ENCODE assay signal across 28 cellular contexts in genomic region chr14:59299731-59300130, GRCh38.
"Had no signal": no experiment of that assay in that cellular context is flagged by ENCODE, and none has a peak within 500 bp of the region (broad histone marks: within the 10 kb centered on the region; RNA-seq: fewer than 3 reads in every experiment).

No MANE protein-coding gene starts in this region.

- H3K27ac Mint-ChIP-seq: activated CD4-positive, alpha-beta T cell treated with anti-CD3 and anti-CD28 coated beads for 36 hours; activated CD4-positive, alpha-beta T cell treated with anti-CD3 and anti-CD28 coated beads, Interleukin-2, amount 10 ng/mL, durations not matched to agents 7 days and 5 days; activated CD8-positive, alpha-beta T cell treated with anti-CD3 and anti-CD28 coated beads, Interleukin-2, amount 10 ng/mL, durations not matched to agents 7 days and 5 days; activated naive CD4-positive, alpha-beta T cell treated with anti-CD3 and anti-CD28 coated beads, Interleukin-2, amount 50 U/mL, for 24 hours; activated naive CD8-positive, alpha-beta T cell treated with anti-CD3 and anti-CD28 coated beads, Interleukin-2, amount 10 ng/mL, durations not matched to agents 7 days and 5 days; activated T-cell treated with anti-CD3 and anti-CD28 coated beads, Interleukin-2, amount 50 U/mL, for 24 hours; activated T-helper 2 cell treated with anti-CD3 and anti-CD28 coated beads, Interferon-gamma antibody, Interleukin-2, Interleukin-4, amounts not matched to agents 10 μg/mL and 5 μg/mL and 100 μg/mL, durations not matched to agents 14 hours and 24 hours and 36 hours; T-helper 1 cell treated with Interleukin-12 subunit alpha and Interleukin-12 subunit beta and Interleukin-4 antibody, amounts not matched to agents 30 μg/mL and 1 μg/mL, for 36 hours; T-helper 2 cell treated with Interferon-gamma antibody and Interleukin-4, amounts not matched to agents 5 μg/mL and 100 μg/mL, for 36 hours had no signal

- H3K27me3 Mint-ChIP-seq: activated CD4-positive, alpha-beta T cell treated with anti-CD3 and anti-CD28 coated beads for 36 hours; activated CD4-positive, alpha-beta T cell treated with anti-CD3 and anti-CD28 coated beads, Interleukin-2, amount 10 ng/mL, durations not matched to agents 7 days and 5 days; activated naive CD4-positive, alpha-beta T cell treated with anti-CD3 and anti-CD28 coated beads, Interleukin-2, amount 50 U/mL, for 24 hours; activated naive CD8-positive, alpha-beta T cell treated with anti-CD3 and anti-CD28 coated beads, Interleukin-2, amount 10 ng/mL, durations not matched to agents 7 days and 5 days; activated T-cell treated with anti-CD3 and anti-CD28 coated beads, Interleukin-2, amount 50 U/mL, for 24 hours had no signal

- H3K27me3 ChIP-seq: ascending aorta, cardiac muscle cell, MG63, SJCRH30 had no signal

- H3K27ac ChIP-seq: ascending aorta, cardiac muscle cell, SJCRH30, SK-N-MC had no signal

- H3K9me3 ChIP-seq: ascending aorta, MG63, SJCRH30 had no signal

- H3K4me3 ChIP-seq: ascending aorta, cardiac muscle cell, MG63, SJCRH30, SK-N-MC had no signal

- H3K9me3 Mint-ChIP-seq: activated naive CD4-positive, alpha-beta T cell treated with anti-CD3 and anti-CD28 coated beads, Interleukin-2, amount 50 U/mL, for 24 hours; activated T-cell treated with anti-CD3 and anti-CD28 coated beads, Interleukin-2, amount 50 U/mL, for 24 hours; activated T-helper 2 cell treated with anti-CD3 and anti-CD28 coated beads, Interferon-gamma antibody, Interleukin-2, Interleukin-4, amounts not matched to agents 10 μg/mL and 5 μg/mL and 100 μg/mL, durations not matched to agents 14 hours and 24 hours and 36 hours; T-helper 1 cell treated with Interleukin-12 subunit alpha and Interleukin-12 subunit beta and Interleukin-4 antibody, amounts not matched to agents 30 μg/mL and 1 μg/mL, for 36 hours; T-helper 2 cell treated with Interferon-gamma antibody and Interleukin-4, amounts not matched to agents 5 μg/mL and 100 μg/mL, for 36 hours had no signal

- H3K36me3 Mint-ChIP-seq: activated naive CD4-positive, alpha-beta T cell treated with anti-CD3 and anti-CD28 coated beads, Interleukin-2, amount 50 U/mL, for 24 hours had no signal

- H3K4me3 Mint-ChIP-seq: activated CD4-positive, alpha-beta T cell treated with anti-CD3 and anti-CD28 coated beads for 36 hours; activated CD4-positive, alpha-beta T cell treated with anti-CD3 and anti-CD28 coated beads, Interleukin-2, amount 10 ng/mL, durations not matched to agents 7 days and 5 days; activated CD8-positive, alpha-beta T cell treated with anti-CD3 and anti-CD28 coated beads, Interleukin-2, amount 10 ng/mL, durations not matched to agents 7 days and 5 days; activated naive CD4-positive, alpha-beta T cell treated with anti-CD3 and anti-CD28 coated beads, Interleukin-2, amount 50 U/mL, for 24 hours; activated naive CD8-positive, alpha-beta T cell treated with anti-CD3 and anti-CD28 coated beads, Interleukin-2, amount 10 ng/mL, durations not matched to agents 7 days and 5 days; activated T-cell treated with anti-CD3 and anti-CD28 coated beads, Interleukin-2, amount 50 U/mL, for 24 hours; T-helper 1 cell treated with Interleukin-12 subunit alpha and Interleukin-12 subunit beta and Interleukin-4 antibody, amounts not matched to agents 30 μg/mL and 1 μg/mL, for 36 hours; T-helper 2 cell treated with Interferon-gamma antibody and Interleukin-4, amounts not matched to agents 5 μg/mL and 100 μg/mL, for 36 hours had no signal

- ATAC-seq: activated CD4-positive, alpha-beta T cell treated with anti-CD3 and anti-CD28 coated beads for 36 hours; activated CD8-positive, alpha-beta T cell treated with anti-CD3 and anti-CD28 coated beads, Interleukin-2, amount 10 ng/mL, durations not matched to agents 7 days and 5 days; Panc1 had no signal

- H3K36me3 ChIP-seq: ascending aorta, cardiac muscle cell, MG63, SJCRH30 had no signal

- DNase-seq: activated CD4-positive, alpha-beta T cell treated with anti-CD3 and anti-CD28 coated beads for 36 hours; activated CD4-positive, alpha-beta T cell treated with anti-CD3 and anti-CD28 coated beads, Interleukin-2, amount 10 ng/mL, durations not matched to agents 7 days and 5 days; activated CD4-positive, alpha-beta T cell treated with anti-CD3 and anti-CD28 coated beads, Interleukin-2, amount 50 U/mL, for 48 hours; activated CD8-positive, alpha-beta T cell treated with anti-CD3 and anti-CD28 coated beads, Interleukin-2, amount 10 ng/mL, durations not matched to agents 7 days and 5 days; activated gamma-delta T cell; activated naive CD4-positive, alpha-beta T cell treated with Interleukin-2 at 50 U/mL for 16 hours; activated naive CD8-positive, alpha-beta T cell treated with anti-CD3 and anti-CD28 coated beads, Interleukin-2, amount 10 ng/mL, durations not matched to agents 7 days and 5 days; activated T-cell treated with anti-CD3 and anti-CD28 coated beads, Interleukin-2, amount 50 U/mL, for 24 hours; amygdala; Kasumi-1; MG63; NCI-H1092; NCI-H1436 treated with DMSO at 0.1 percent for 48 hours; NCI-H1694 treated with DMSO at 0.1 percent for 48 hours; NCI-H2029; NCI-H345; NCI-H526; NCI-H748 treated with DMSO at 0.1 percent for 48 hours; SHP77; SJCRH30 had no signal
